Comparison of ENCODE assay signal across 24 cellular contexts in the genomic region with DNA sequence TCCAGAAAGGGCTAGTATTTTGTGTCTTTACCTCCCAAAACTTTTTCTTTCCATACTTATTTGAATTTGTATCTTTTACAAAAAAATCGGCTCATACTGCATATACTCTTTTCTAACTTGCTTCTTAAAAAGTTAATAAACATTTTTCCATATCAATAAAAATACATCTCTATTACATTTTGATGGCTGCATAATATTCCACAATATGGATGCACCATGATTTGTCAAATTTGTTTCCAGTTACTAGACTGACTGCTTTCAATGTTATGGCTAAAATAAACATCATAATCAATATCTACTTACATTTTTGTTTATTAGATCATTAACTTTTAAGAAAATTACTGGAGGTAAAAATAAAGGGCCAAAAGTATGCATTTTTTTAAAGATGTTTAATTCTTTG.
"Had no signal": no experiment of that assay in that cellular context is flagged by ENCODE, and none has a peak within 500 bp of the region (broad histone marks: within the 10 kb centered on the region; RNA-seq: fewer than 3 reads in every experiment).

No MANE protein-coding gene starts in this region.

- FAIRE-seq: colon, endothelial cell of umbilical vein, frontal cortex, keratinocyte had no signal

- H3K27ac Mint-ChIP-seq: immature natural killer cell; naive B cell; naive thymus-derived CD8-positive, alpha-beta T cell had no signal

- DNase-seq: dermis blood vessel endothelial cell; dorsolateral prefrontal cortex; effector CD4-positive, alpha-beta T cell; effector memory CD4-positive, alpha-beta T cell; foreskin keratinocyte; heart left ventricle; hypothalamus; immature natural killer cell; left cardiac atrium; left lung; lower lobe of right lung; mesenchymal stem cell; mucosa of descending colon; naive B cell; naive thymus-derived CD8-positive, alpha-beta T cell had no signal

- H3K27me3 Mint-ChIP-seq: naive B cell had no signal

- H3K4me3 Mint-ChIP-seq: immature natural killer cell; mesothelial cell of epicardium; naive B cell; naive thymus-derived CD8-positive, alpha-beta T cell had no signal

- H2AFZ ChIP-seq: hepatocyte had no signal

- ATAC-seq: foreskin keratinocyte; gastroesophageal sphincter; left cardiac atrium; left lung; lower lobe of right lung; mucosa of descending colon; naive thymus-derived CD8-positive, alpha-beta T cell had no signal

- H3K27me3 ChIP-seq: dorsolateral prefrontal cortex, esophagus muscularis mucosa, foreskin keratinocyte, gastroesophageal sphincter, heart left ventricle, hepatocyte, left lung had no signal

- H3K27ac ChIP-seq: coronary artery, dorsolateral prefrontal cortex, esophagus muscularis mucosa, foreskin keratinocyte, gastroesophageal sphincter, hepatocyte, left lung, lower lobe of right lung had no signal

- H3K4me1 ChIP-seq: foreskin keratinocyte, left lung, lower lobe of right lung had no signal

- H3K36me3 Mint-ChIP-seq: immature natural killer cell, naive B cell had no signal

- H3K36me3 ChIP-seq: esophagus muscularis mucosa, gastroesophageal sphincter, heart left ventricle, left lung, lower lobe of right lung had no signal

- H3K9me3 ChIP-seq: gastroesophageal sphincter, mucosa of descending colon had no signal

- H3K4me3 ChIP-seq: coronary artery, dorsolateral prefrontal cortex, esophagus muscularis mucosa, gastroesophageal sphincter, heart left ventricle, hepatocyte, left lung, lower lobe of right lung, mucosa of descending colon had no signal

- H3K4me2 ChIP-seq: hepatocyte had no signal

- H3K4me1 Mint-ChIP-seq: immature natural killer cell; naive B cell; naive thymus-derived CD8-positive, alpha-beta T cell had no signal

- H3K79me2 ChIP-seq: hepatocyte had no signal
